Comparison of ENCODE assay signal across 1 cellular context in the genomic region with DNA sequence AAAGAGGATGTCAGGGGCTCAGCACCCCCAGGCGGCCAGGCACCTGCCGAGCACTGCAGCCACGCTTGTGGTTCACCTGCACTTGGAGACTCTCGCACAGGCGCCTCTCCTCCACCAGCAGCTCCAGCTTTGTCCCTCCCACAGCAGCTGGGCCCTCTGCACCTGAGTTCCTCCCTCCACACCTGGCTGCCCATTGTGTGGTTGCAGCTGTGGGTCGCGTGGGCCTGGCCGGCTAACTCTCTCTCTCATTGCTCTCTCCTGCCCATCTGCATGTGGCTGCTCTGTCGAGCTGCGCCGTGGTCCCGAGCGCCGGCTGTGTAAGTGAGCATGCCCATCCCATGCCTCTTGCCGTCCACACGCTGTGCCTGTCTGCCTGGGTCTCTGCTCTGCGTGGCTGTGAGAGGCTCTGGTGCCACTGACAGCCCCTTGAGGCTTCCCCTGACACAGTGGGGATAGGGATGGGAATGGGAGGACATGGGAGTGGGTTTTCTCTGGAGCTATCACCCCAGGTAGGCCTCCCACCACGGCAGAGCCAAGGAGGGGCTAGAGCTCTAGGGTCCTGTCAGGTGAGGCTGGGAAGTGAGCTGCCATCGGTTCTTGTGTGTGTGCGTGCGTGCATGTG.
A peak's percentile ranks its signal among the peaks of the same experiment; 100 is the strongest.
TF ChIP-seq lines count a peak whose summit lies in the region.

No MANE protein-coding gene starts in this region.

TF ChIP-seq in HepG2, 621 proteins besides CTCF, POLR2A, EP300 and RAD21:
- TF ChIP-seq ZMYM2 (CRISPR knock-in tag; IDR thresholded peaks at IDR 0.05) (no peak), ZIK1 (CRISPR knock-in tag; IDR thresholded peaks at IDR 0.05; ENCODE audit: borderline replicate concordance, low read depth) (no peak), HNRNPL (IDR thresholded peaks at IDR 0.05; ENCODE audit: low read depth, low read length) (no peak), AGO2 (optimal IDR thresholded peaks at IDR 0.05; ENCODE audit: low read depth, low read length) (peak; percentile 20)
TF ChIP-seq in HepG2: peak in this region for 1.
